9 cellular contexts compared by ENCODE assay signal in the genomic region with DNA sequence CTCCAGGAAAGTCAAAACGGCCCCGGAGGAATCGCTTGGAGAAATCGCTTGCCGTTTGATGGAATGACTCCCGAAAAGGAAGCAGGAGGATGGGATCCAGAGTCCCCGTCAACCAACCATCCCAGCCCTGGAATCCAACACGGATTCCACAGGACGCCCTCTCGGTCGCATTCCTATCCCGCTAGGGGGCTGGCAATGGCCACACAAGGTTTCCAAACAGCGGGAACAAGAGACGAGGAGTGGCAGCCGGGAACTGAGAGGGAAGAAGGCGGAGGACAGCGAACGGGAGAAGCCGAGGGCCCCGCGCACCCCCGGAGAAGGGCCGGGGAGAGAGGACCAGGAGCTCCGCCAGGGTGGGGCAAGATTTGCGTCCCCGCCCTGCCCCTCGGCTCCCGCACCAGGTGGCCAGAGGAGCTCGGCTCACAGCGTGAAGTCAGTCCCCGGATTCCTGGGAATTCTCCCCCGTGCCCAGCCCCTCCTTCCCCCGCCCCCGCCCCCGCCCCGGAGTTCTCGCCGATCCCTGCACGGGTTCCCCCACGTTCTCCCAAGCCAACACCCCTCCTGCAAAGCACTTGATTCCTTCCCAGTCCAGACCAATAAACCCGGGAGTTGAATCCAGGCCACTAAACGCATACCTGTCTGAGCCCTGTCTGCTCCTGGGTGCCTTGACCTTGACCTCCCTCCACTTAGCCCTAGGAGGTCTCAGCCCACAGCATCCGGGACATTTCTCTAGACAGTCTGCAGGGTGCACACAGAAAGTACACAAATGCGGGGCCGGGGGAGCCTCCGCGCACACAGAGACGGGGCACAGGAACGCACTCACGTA. TPM values are rescaled to one million over a fixed set of nuclear protein-coding genes. Genes with fewer than 3 reads are reported as not detected.
DNase-seq lines count a peak whose midpoint lies in the region; ATAC-seq and TF ChIP-seq lines count a peak whose summit lies in the region.
"Had no signal": no experiment of that assay in that cellular context is flagged by ENCODE, and none has a peak within 500 bp of the region (broad histone marks: within the 10 kb centered on the region; RNA-seq: fewer than 3 reads in every experiment).

No MANE protein-coding gene starts in this region.

- no peaks in the 10 kb centered on the region for H3K9me3 ChIP-seq in heart right ventricle
- H3K9me3 ChIP-seq in colonic mucosa: no peaks in the 10 kb centered on the region
- H3K9me3 ChIP-seq in aorta (ENCODE audit: control insufficient read depth, low read length): no peaks in the 10 kb centered on the region

- no peaks in the 10 kb centered on the region for H3K36me3 Mint-ChIP-seq in natural killer cell

- H3K27me3 ChIP-seq in heart right ventricle: peaks cover 0 to 94% (median 0%) of the 10 kb centered on the region in 7 donors
- peaks cover 40% of the 10 kb centered on the region for H3K27me3 ChIP-seq in colonic mucosa
- H3K27me3 ChIP-seq in aorta (ENCODE audit: control insufficient read depth in 1 of 2, insufficient read depth in 2 of 2, low read length in 1 of 2): no peaks in the 10 kb centered on the region

- 2 to 4% methylated on average over 27 to 47 of the region's 50 CpGs for whole genome bisulfite sequencing in heart right ventricle, 2 donors
- 3 to 15% methylated on average over 43 to 50 of the region's 50 CpGs for WGBS in aorta, 2 donors

- DNase-seq in heart right ventricle (no peak), Right ventricle myocardium superior (no peak), colonic mucosa (no peak), natural killer cell (no peak), aorta (peak in 1 of 2 donors; percentile 75)
- no peak for DNase-seq in activated CD4-positive, alpha-beta T cell treated with anti-CD3 and anti-CD28 coated beads, Interleukin-2, amount 50 U/mL, for 48 hours
- DNase-seq in activated effector memory CD4-positive, alpha-beta T cell treated with Interleukin-2 at 50 U/mL for 16 hours: no peak
- DNase-seq: DMS53 had no signal

- TF ChIP-seq CTCF in heart right ventricle (IDR thresholded peaks at IDR 0.05) (no peak), colonic mucosa (IDR thresholded peaks at IDR 0.05) (no peak), natural killer cell (IDR thresholded peaks at IDR 0.05) (no peak)

- H3K9ac ChIP-seq in colonic mucosa (ENCODE audit: low read depth in 2 of 2, low read length in 2 of 2): no peak overlapping the region

- peaks cover 32 to 37% of the 10 kb centered on the region in 2 donors for H3K4me1 Mint-ChIP-seq in natural killer cell

- peak overlapping the region; percentile 66 to 73 for H3K27ac Mint-ChIP-seq in natural killer cell

- peak overlapping the region; percentile 87 for H3K4me3 Mint-ChIP-seq in natural killer cell

- intact Hi-C loops in heart right ventricle (cut with DNase I): no loop called here
- intact Hi-C loops in Right ventricle myocardium superior (cut with DNase I): no loop called here
- intact Hi-C loops in colonic mucosa (cut with DNase I): no loop called here
- intact Hi-C loops in natural killer cell (cut with micrococcal nuclease): no loop called here
- intact Hi-C loops in aorta (cut with DNase I): no loop called here

- ATAC-seq in heart right ventricle (peak in 3 of 8 donors; percentile 32 to 56 (median 50)), Right ventricle myocardium superior (ENCODE audit: poor library complexity) (no peak), natural killer cell (peak in 2 of 3 donors; percentile 41 to 51), aorta (ENCODE audit: low FRiP score) (peak; percentile 13), GM19463 (IDR thresholded peaks at IDR 0.05; ENCODE audit: unreplicated experiment) (no peak)

- H3K4me3 ChIP-seq in heart right ventricle (peak overlapping the region; percentile 18 to 55 (median 49)), colonic mucosa (peak overlapping the region; percentile 24), aorta (ENCODE audit: low read length in 2 of 2) (peak overlapping the region in 1 of 2 donors; percentile 21)

- no peaks in the 10 kb centered on the region for H3K27me3 Mint-ChIP-seq in natural killer cell (ENCODE audit: low read depth in 2 of 2)

- H3K4me1 ChIP-seq in heart right ventricle (peaks cover 0 to 16% (median 0%) of the 10 kb centered on the region in 9 donors), colonic mucosa (no peaks in the 10 kb centered on the region), aorta (ENCODE audit: control insufficient read depth in 1 of 2, insufficient read depth in 2 of 2, low read length in 2 of 2) (no peaks in the 10 kb centered on the region)

- no peaks in the 10 kb centered on the region for H3K9me3 Mint-ChIP-seq in natural killer cell

- H3K36me3 ChIP-seq in heart right ventricle: no peaks in the 10 kb centered on the region
- H3K36me3 ChIP-seq in colonic mucosa: no peaks in the 10 kb centered on the region
- H3K36me3 ChIP-seq in aorta (ENCODE audit: control insufficient read depth in 1 of 2, insufficient read depth in 2 of 2, low read length in 1 of 2): no peaks in the 10 kb centered on the region

- H3K27ac ChIP-seq in heart right ventricle: peak overlapping the region in 3 of 10 donors; percentile 16 to 51 (median 28)
- no peak overlapping the region for H3K27ac ChIP-seq in colonic mucosa
- no peak overlapping the region for H3K27ac ChIP-seq in aorta (ENCODE audit: low read depth in 1 of 2, low read length in 2 of 2)

RNA-seq across cellular contexts. Expression of a gene that starts 1.4 kb away (rescaled TPM):
- 1 to 10 TPM; 1.2 to 3.0 (median 2.0) TPM for total RNA-seq in heart right ventricle
- 1 to 10 TPM; 2.4 to 4.5 TPM for polyA plus RNA-seq in heart right ventricle
- total RNA-seq in Right ventricle myocardium superior: 2.6 TPM
- total RNA-seq in colonic mucosa: 1 to 10 TPM; 1.5 to 3.2 TPM
- total RNA-seq in natural killer cell: 100 to 1,000 TPM; 101 to 177 (median 157) TPM
- 10 to 100 TPM; 11.9 to 19.2 TPM for total RNA-seq in aorta
- polyA plus RNA-seq in aorta: 10 to 100 TPM in 1 of 2 donors, 1 to 10 TPM in 1; 4.4 to 27.3 TPM

RNA-seq across cellular contexts. Expression of a gene that starts 34.5 kb away (rescaled TPM):
- total RNA-seq in heart right ventricle (100 to 1,000 TPM in 9 of 10 donors, 10 to 100 TPM in 1; 94.1 to 227 (median 144) TPM), Right ventricle myocardium superior (129 TPM), colonic mucosa (100 to 1,000 TPM; 253 to 377 TPM), natural killer cell (100 to 1,000 TPM; 160 to 280 (median 189) TPM), aorta (100 to 1,000 TPM; 182 TPM)
- polyA plus RNA-seq in heart right ventricle (100 to 1,000 TPM; 477 to 551 TPM), aorta (100 to 1,000 TPM; 401 to 633 TPM)

RNA-seq across cellular contexts. Expression of a gene that starts 34.8 kb away (rescaled TPM):
- total RNA-seq in heart right ventricle: 10 to 100 TPM; 58.7 to 86.9 (median 74.5) TPM
- polyA plus RNA-seq in heart right ventricle: 10 to 100 TPM; 73.4 to 97.2 TPM
- total RNA-seq in Right ventricle myocardium superior: 76.9 TPM
- 10 to 100 TPM; 80.6 to 92.6 TPM for total RNA-seq in colonic mucosa
- 10 to 100 TPM; 70.1 to 76.5 (median 71.1) TPM for total RNA-seq in natural killer cell
- total RNA-seq in aorta: 10 to 100 TPM; 46.8 to 48.4 TPM
- 10 to 100 TPM; 33.3 to 72.5 TPM for polyA plus RNA-seq in aorta

RNA-seq across cellular contexts. Expression of a gene that starts 48.1 kb away (rescaled TPM):
- total RNA-seq in heart right ventricle (10 to 100 TPM; 20.3 to 52.7 (median 44.8) TPM), Right ventricle myocardium superior (38.0 TPM), colonic mucosa (1 to 10 TPM in 1 of 2 donors, under 1 TPM in 1; 0.64 to 2.3 TPM), natural killer cell (not detected), aorta (1 to 10 TPM; 5.4 to 8.0 TPM)
- polyA plus RNA-seq in heart right ventricle (10 to 100 TPM in 1 of 2 donors, 1 to 10 TPM in 1; 9.9 to 52.2 TPM), aorta (10 to 100 TPM in 1 of 2 donors, 1 to 10 TPM in 1; 1.1 to 11.0 TPM)

RNA-seq across cellular contexts. Expression of a gene that starts 57.0 kb away (rescaled TPM):
- total RNA-seq in heart right ventricle (1 to 10 TPM; 1.1 to 5.6 (median 2.8) TPM), Right ventricle myocardium superior (5.3 TPM), colonic mucosa (1 to 10 TPM; 4.3 to 8.8 TPM), natural killer cell (under 1 TPM in 2 of 3 donors, not detected in 1; 0.23 to 0.98 TPM), aorta (10 to 100 TPM in 1 of 2 donors, 1 to 10 TPM in 1; 4.3 to 11.6 TPM)
- polyA plus RNA-seq in heart right ventricle (1 to 10 TPM; 2.4 to 2.6 TPM), aorta (1 to 10 TPM in 1 of 2 donors, not detected in 1; 1.0 TPM)

Comparison
In these comparisons a context has a peak if more than half of its experiments do, and no peak if none do; other contexts are left out.
1. ATAC-seq: peak in natural killer cell (2 of 3) and aorta (single experiment); none in Right ventricle myocardium superior (single experiment) and GM19463 (single experiment).
2. RNA of a gene that starts 1.4 kb away (total RNA-seq): 101 to 177 TPM in natural killer cell; 11.9 to 19.2 TPM in aorta, 1.5 to 3.2 TPM in colonic mucosa, 2.6 TPM in Right ventricle myocardium superior (single experiment) and 1.2 to 3.0 TPM in heart right ventricle; every median in the first group is over 4 times any median in the second.